1 cellular context compared by ENCODE assay signal in genomic region chr2:241354668-241355658, GRCh38.
TF ChIP-seq lines count a peak whose summit lies in the region.

No MANE protein-coding gene starts in this region.

TF ChIP-seq in HepG2, 621 proteins besides CTCF, POLR2A, EP300 and RAD21 (continued from another document and continues in another):
- TF ChIP-seq ZNF142 (CRISPR knock-in tag; IDR thresholded peaks at IDR 0.05), result no peak
- TF ChIP-seq ZNF326 (CRISPR knock-in tag; IDR thresholded peaks at IDR 0.05; ENCODE audit: borderline replicate concordance), result peak; percentile 98
- no peak for TF ChIP-seq KDM1A (CRISPR knock-in tag; IDR thresholded peaks at IDR 0.05)
- no peak for TF ChIP-seq ZMYM3 (CRISPR knock-in tag; IDR thresholded peaks at IDR 0.05)
- TF ChIP-seq TCF7L2 (IDR thresholded peaks at IDR 0.05; ENCODE audit: low read depth, low read length), result no peak
- TF ChIP-seq RBM22 (optimal IDR thresholded peaks at IDR 0.05; ENCODE audit: low read length), result peak; percentile 97
- TF ChIP-seq MXD4 (CRISPR knock-in tag; IDR thresholded peaks at IDR 0.05), result 0 out of 2 replicates have a peak, but pooled peaks have one; percentile 24
- TF ChIP-seq ZNF572 (CRISPR knock-in tag; IDR thresholded peaks at IDR 0.05), result no peak
- TF ChIP-seq SP4 (CRISPR knock-in tag; IDR thresholded peaks at IDR 0.05), result peak; percentile 78
- no peak; the same call in 1 of the 2 replicates for TF ChIP-seq NR2F2 (IDR thresholded peaks at IDR 0.05; ENCODE audit: borderline replicate concordance, low read depth)
- TF ChIP-seq ATF7-NPFF (CRISPR knock-in tag; IDR thresholded peaks at IDR 0.05; ENCODE audit: low read depth), result peak; percentile 73; the same call in 1 of the 2 replicates
- peak; percentile 62 for TF ChIP-seq ZNF768 (CRISPR knock-in tag; IDR thresholded peaks at IDR 0.05)
- TF ChIP-seq U2AF2 (IDR thresholded peaks at IDR 0.05; ENCODE audit: low read depth, low read length), result no peak
- TF ChIP-seq ATF7 (IDR thresholded peaks at IDR 0.05), result no peak
- no peak for TF ChIP-seq ATF7 (CRISPR knock-in tag; IDR thresholded peaks at IDR 0.05)
- no peak for TF ChIP-seq ZHX1 (CRISPR knock-in tag; IDR thresholded peaks at IDR 0.05; ENCODE audit: low read depth)
- TF ChIP-seq ZNF275 (CRISPR knock-in tag; IDR thresholded peaks at IDR 0.05; ENCODE audit: borderline replicate concordance), result 0 out of 2 replicates have a peak, but pooled peaks have one; percentile 62
- TF ChIP-seq JUN (CRISPR knock-in tag; IDR thresholded peaks at IDR 0.05), result peak; percentile 61; the same call in 1 of the 2 replicates
- TF ChIP-seq PREB (CRISPR knock-in tag; IDR thresholded peaks at IDR 0.05), result no peak
- no peak for TF ChIP-seq NR2C2 (CRISPR knock-in tag; IDR thresholded peaks at IDR 0.05; ENCODE audit: borderline replicate concordance)
- TF ChIP-seq ZNF747 (CRISPR knock-in tag; IDR thresholded peaks at IDR 0.05; ENCODE audit: borderline replicate concordance), result no peak
- TF ChIP-seq ZMAT5 (CRISPR knock-in tag; IDR thresholded peaks at IDR 0.05; ENCODE audit: borderline replicate concordance, low read depth), result no peak
- TF ChIP-seq CHD2 (IDR thresholded peaks at IDR 0.05; ENCODE audit: low read depth, low read length), result peak; percentile 63; the same call in 1 of the 2 replicates
- TF ChIP-seq HOXA7 (CRISPR knock-in tag; IDR thresholded peaks at IDR 0.05), result no peak
- TF ChIP-seq FUBP1 (CRISPR knock-in tag; IDR thresholded peaks at IDR 0.05; ENCODE audit: borderline replicate concordance), result no peak
- TF ChIP-seq TFAP4 (IDR thresholded peaks at IDR 0.05; ENCODE audit: borderline replicate concordance, low read depth), result no peak
- TF ChIP-seq ELF4 (CRISPR knock-in tag; IDR thresholded peaks at IDR 0.05; ENCODE audit: borderline replicate concordance), result no peak
- no peak for TF ChIP-seq ZNF839 (CRISPR knock-in tag; IDR thresholded peaks at IDR 0.05; ENCODE audit: borderline replicate concordance)
- TF ChIP-seq PRDM15 (CRISPR knock-in tag; IDR thresholded peaks at IDR 0.05), result no peak
- no peak for TF ChIP-seq ZNF841 (CRISPR knock-in tag; IDR thresholded peaks at IDR 0.05; ENCODE audit: borderline replicate concordance)
- TF ChIP-seq THAP9 (CRISPR knock-in tag; IDR thresholded peaks at IDR 0.05; ENCODE audit: borderline replicate concordance), result peak; percentile 32; the same call in 1 of the 2 replicates
- 0 out of 2 replicates have a peak, but pooled peaks have one; percentile 8 for TF ChIP-seq ZC3H13 (CRISPR knock-in tag; IDR thresholded peaks at IDR 0.05)
- TF ChIP-seq KDM5B (CRISPR knock-in tag; IDR thresholded peaks at IDR 0.05; ENCODE audit: borderline replicate concordance), result peak; percentile 35; the same call in 1 of the 2 replicates
- TF ChIP-seq HBP1 (CRISPR knock-in tag; IDR thresholded peaks at IDR 0.05; ENCODE audit: low read depth), result peak; percentile 89
- peak; percentile 73 for TF ChIP-seq RXRA (CRISPR knock-in tag; IDR thresholded peaks at IDR 0.05)
- no peak for TF ChIP-seq RARA (CRISPR knock-in tag; IDR thresholded peaks at IDR 0.05)
